Comparison of ENCODE assay signal across 19 cellular contexts in genomic region chr17:8143581-8144400, GRCh38. TPM values are rescaled to one million over a fixed set of nuclear protein-coding genes. Genes with fewer than 3 reads are reported as not detected.
A peak's percentile ranks its signal among the peaks of the same experiment; 100 is the strongest.
DNase-seq lines count a peak whose midpoint lies in the region; ATAC-seq and TF ChIP-seq lines count a peak whose summit lies in the region.
"Had no signal": no experiment of that assay in that cellular context is flagged by ENCODE, and none has a peak within 500 bp of the region (broad histone marks: within the 10 kb centered on the region; RNA-seq: fewer than 3 reads in every experiment).

No MANE protein-coding gene starts in this region.

- CTCF ChIA-PET in HEK293T (lab: Yijun Ruan, JAX): no interaction called here

- intact Hi-C loops in ovary (cut with DNase I): no loop called here
- intact Hi-C loops in spleen (cut with DNase I; ENCODE audit: low total_unique reads): no loop called here

- H3K9me3 ChIP-seq in CD4-positive, CD25-positive, alpha-beta regulatory T cell (ENCODE audit: control insufficient read depth in 2 of 2, low read length in 2 of 2): no peaks in the 10 kb centered on the region
- H3K9me3 ChIP-seq in ovary (no peaks in the 10 kb centered on the region), spleen (no peaks in the 10 kb centered on the region)
- H3K9me3 ChIP-seq: HAP-1, heart left ventricle had no signal

- no peak overlapping the region for H3K27ac ChIP-seq in CD4-positive, CD25-positive, alpha-beta regulatory T cell (ENCODE audit: insufficient read depth, low read length, poor library complexity, severe bottlenecking)
- H3K27ac ChIP-seq in ovary: no peak overlapping the region
- no peak overlapping the region for H3K27ac ChIP-seq in caudate nucleus (ENCODE audit: low read depth, low read length)
- no peak overlapping the region for H3K27ac ChIP-seq in spleen
- H3K27ac ChIP-seq: KMS-11, neural progenitor cell had no signal

- POLR2A ChIA-PET in HEK293T (lab: Yijun Ruan, JAX): no interaction called here

- H3K4me1 ChIP-seq in CD4-positive, CD25-positive, alpha-beta regulatory T cell (ENCODE audit: control insufficient read depth, insufficient read depth, low read length, poor library complexity, severe bottlenecking): peaks cover 9% of the 10 kb centered on the region
- H3K4me1 ChIP-seq in ovary (ENCODE audit: insufficient read depth): no peaks in the 10 kb centered on the region
- peaks cover 7 to 48% (median 14%) of the 10 kb centered on the region in 6 donors for H3K4me1 ChIP-seq in spleen
- H3K4me1 ChIP-seq: HAP-1, neural progenitor cell had no signal

- peak overlapping the region in 3 of 4 donors; percentile 22 to 82 (median 74) for H3K4me3 Mint-ChIP-seq in CD4-positive, CD25-positive, alpha-beta regulatory T cell
- peak overlapping the region in 3 of 4 donors; percentile 30 to 74 (median 33) for H3K4me3 Mint-ChIP-seq in IgD-negative memory B cell
- H3K4me3 Mint-ChIP-seq: activated CD4-positive, alpha-beta memory T cell treated with anti-CD3 and anti-CD28 coated beads for 36 hours; activated T-helper 1 cell treated with anti-CD3 and anti-CD28 coated beads, Interleukin-12 subunit alpha, Interleukin-12 subunit beta, Interleukin-2, Interleukin-4 antibody, amounts not matched to agents 30 ng/mL and 10 ng/mL and 1 ng/mL, durations not matched to agents 14 hours and 24 hours and 36 hours; neural progenitor cell; stimulated activated naive CD8-positive, alpha-beta T cell treated with anti-CD3 and anti-CD28 coated beads, Interleukin-15, Interleukin-2, amounts not matched to agents 100 ng/mL and 50 ng/mL, for 24 hours; T-helper 1 cell treated with Interleukin-12 subunit alpha and Interleukin-12 subunit beta and Interleukin-4 antibody, amounts not matched to agents 30 μg/mL and 1 μg/mL, for 36 hours had no signal

- TF ChIP-seq POLR2A in erythroblast (IDR thresholded peaks at IDR 0.05; ENCODE audit: low read length): peak; percentile 52
- TF ChIP-seq POLR2A in ovary (IDR thresholded peaks at IDR 0.05): peak; percentile 6
- TF ChIP-seq POLR2A in spleen (IDR thresholded peaks at IDR 0.05): no peak

- peaks cover 29% of the 10 kb centered on the region for H3K36me3 Mint-ChIP-seq in CD4-positive, CD25-positive, alpha-beta regulatory T cell
- peaks cover 6% of the 10 kb centered on the region for H3K36me3 Mint-ChIP-seq in IgD-negative memory B cell

- H3K9me3 Mint-ChIP-seq in CD4-positive, CD25-positive, alpha-beta regulatory T cell: peaks cover 0 to 1% (median 0%) of the 10 kb centered on the region in 7 donors
- no peaks in the 10 kb centered on the region for H3K9me3 Mint-ChIP-seq in IgD-negative memory B cell
- H3K9me3 Mint-ChIP-seq: activated CD4-positive, alpha-beta memory T cell treated with anti-CD3 and anti-CD28 coated beads for 36 hours; activated T-helper 1 cell treated with anti-CD3 and anti-CD28 coated beads, Interleukin-12 subunit alpha, Interleukin-12 subunit beta, Interleukin-2, Interleukin-4 antibody, amounts not matched to agents 30 ng/mL and 10 ng/mL and 1 ng/mL, durations not matched to agents 14 hours and 24 hours and 36 hours; neural progenitor cell; stimulated activated naive CD8-positive, alpha-beta T cell treated with anti-CD3 and anti-CD28 coated beads, Interleukin-15, Interleukin-2, amounts not matched to agents 100 ng/mL and 50 ng/mL, for 24 hours; T-helper 1 cell treated with Interleukin-12 subunit alpha and Interleukin-12 subunit beta and Interleukin-4 antibody, amounts not matched to agents 30 μg/mL and 1 μg/mL, for 36 hours had no signal

- ATAC-seq in CD4-positive, CD25-positive, alpha-beta regulatory T cell (ENCODE audit: low read depth in 2 of 2): no peak
- ATAC-seq: heart left ventricle had no signal

- peaks cover 9% of the 10 kb centered on the region for H3K27me3 Mint-ChIP-seq in CD4-positive, CD25-positive, alpha-beta regulatory T cell
- no peaks in the 10 kb centered on the region for H3K27me3 Mint-ChIP-seq in IgD-negative memory B cell
- H3K27me3 Mint-ChIP-seq: stimulated activated naive CD8-positive, alpha-beta T cell treated with anti-CD3 and anti-CD28 coated beads, Interleukin-15, Interleukin-2, amounts not matched to agents 100 ng/mL and 50 ng/mL, for 24 hours had no signal

- H3K4me3 ChIP-seq in CD4-positive, CD25-positive, alpha-beta regulatory T cell (ENCODE audit: low read depth, low read length): no peak overlapping the region
- H3K4me3 ChIP-seq in ovary: no peak overlapping the region
- H3K4me3 ChIP-seq in spleen: no peak overlapping the region
- H3K4me3 ChIP-seq: HAP-1, heart left ventricle, neural progenitor cell had no signal

- peaks cover 66% of the 10 kb centered on the region for H3K36me3 ChIP-seq in CD4-positive, CD25-positive, alpha-beta regulatory T cell (ENCODE audit: control insufficient read depth, insufficient read depth, low read length)
- H3K36me3 ChIP-seq in ovary: no peaks in the 10 kb centered on the region
- peaks cover 10 to 96% (median 93%) of the 10 kb centered on the region in 6 donors for H3K36me3 ChIP-seq in spleen
- H3K36me3 ChIP-seq: neural progenitor cell had no signal

- TF ChIP-seq EP300 in ovary (IDR thresholded peaks at IDR 0.05): no peak

- H3K27me3 ChIP-seq in CD4-positive, CD25-positive, alpha-beta regulatory T cell (ENCODE audit: control insufficient read depth, insufficient read depth, low read length): no peaks in the 10 kb centered on the region
- H3K27me3 ChIP-seq in ovary: no peaks in the 10 kb centered on the region
- H3K27me3 ChIP-seq in spleen (replicated peaks in 1 of 7): no peaks in the 10 kb centered on the region
- H3K27me3 ChIP-seq: heart left ventricle, neural progenitor cell had no signal

- WGBS in ovary, 3 donors: 85 to 92% (median 87%) methylated on average over 22 of the region's 22 CpGs
- 93 to 96% (median 95%) methylated on average over 22 of the region's 22 CpGs for WGBS in spleen, 5 donors

- peak in 1 of 3 donors; percentile 26 for DNase-seq in CD4-positive, CD25-positive, alpha-beta regulatory T cell
- no peak for DNase-seq in erythroblast (lab: John Stamatoyannopoulos, UW)
- DNase-seq in ovary: peak in 3 of 5 donors; percentile 25 to 67 (median 40)
- no peak for DNase-seq in NCI-H1930 (lab: John Stamatoyannopoulos, UW)
- DNase-seq in HEK293T (ENCODE audit: extremely low spot score): no peak
- DNase-seq in caudate nucleus (lab: John Stamatoyannopoulos, UW): no peak
- DNase-seq in spleen: no peak
- DNase-seq: activated CD4-positive, alpha-beta memory T cell treated with anti-CD3 and anti-CD28 coated beads for 36 hours; mesendoderm; NCI-H1092; NCI-H69 had no signal

- TF ChIP-seq CTCF in ovary (IDR thresholded peaks at IDR 0.05) (no peak), spleen (IDR thresholded peaks at IDR 0.05 in 8 of 11, conservative IDR thresholded peaks at IDR 0.05 in 3 of 11) (no peak)

- peaks cover 0 to 5% (median 2%) of the 10 kb centered on the region in 4 donors for H3K4me1 Mint-ChIP-seq in CD4-positive, CD25-positive, alpha-beta regulatory T cell
- H3K4me1 Mint-ChIP-seq in IgD-negative memory B cell: peaks cover 0 to 5% (median 2%) of the 10 kb centered on the region in 3 donors
- H3K4me1 Mint-ChIP-seq: neural progenitor cell had no signal

- peak overlapping the region in 2 of 3 donors; percentile 58 to 71 for H3K27ac Mint-ChIP-seq in CD4-positive, CD25-positive, alpha-beta regulatory T cell
- peak overlapping the region in 1 of 3 donors; percentile 35 for H3K27ac Mint-ChIP-seq in IgD-negative memory B cell
- H3K27ac Mint-ChIP-seq: activated CD4-positive, alpha-beta memory T cell treated with anti-CD3 and anti-CD28 coated beads for 36 hours; activated T-helper 1 cell treated with anti-CD3 and anti-CD28 coated beads, Interleukin-12 subunit alpha, Interleukin-12 subunit beta, Interleukin-2, Interleukin-4 antibody, amounts not matched to agents 30 ng/mL and 10 ng/mL and 1 ng/mL, durations not matched to agents 14 hours and 24 hours and 36 hours; neural progenitor cell; stimulated activated naive CD8-positive, alpha-beta T cell treated with anti-CD3 and anti-CD28 coated beads, Interleukin-15, Interleukin-2, amounts not matched to agents 100 ng/mL and 50 ng/mL, for 24 hours; T-helper 1 cell treated with Interleukin-12 subunit alpha and Interleukin-12 subunit beta and Interleukin-4 antibody, amounts not matched to agents 30 μg/mL and 1 μg/mL, for 36 hours had no signal

TF ChIP-seq in HEK293T, 16 proteins besides CTCF, POLR2A, EP300 and RAD21 (continues in another document):
- no peak for TF ChIP-seq SP1 (IDR thresholded peaks at IDR 0.05)
- no peak for TF ChIP-seq ZNF384 (IDR thresholded peaks at IDR 0.05)

RNA-seq across cellular contexts. Expression of gene PER1, which starts 8.4 kb away (rescaled TPM):
- 1,740 TPM for total RNA-seq in CD4-positive, CD25-positive, alpha-beta regulatory T cell
- 1 to 10 TPM; 4.8 to 7.7 (median 6.2) TPM for polyA plus RNA-seq in CD4-positive, CD25-positive, alpha-beta regulatory T cell
- 12.6 TPM for polyA plus RNA-seq in IgD-negative memory B cell
- 100 to 1,000 TPM in 6 of 7 donors, 10 to 100 TPM in 1; 74.9 to 394 (median 165) TPM for total RNA-seq in ovary
- 100 to 1,000 TPM in 1 of 2 donors, 10 to 100 TPM in 1; 12.8 to 164 TPM for polyA plus RNA-seq in ovary
- total RNA-seq in spleen: 100 to 1,000 TPM in 2 of 7 donors, 10 to 100 TPM in 5; 68.0 to 213 (median 73.5) TPM
- polyA plus RNA-seq in spleen: 10 to 100 TPM; 12.6 to 83.0 (median 17.5) TPM

RNA-seq across cellular contexts. Expression of gene VAMP2, which starts 19.0 kb away (rescaled TPM):
- total RNA-seq in CD4-positive, CD25-positive, alpha-beta regulatory T cell: 205 TPM
- 10 to 100 TPM; 42.7 to 60.4 (median 59.3) TPM for polyA plus RNA-seq in CD4-positive, CD25-positive, alpha-beta regulatory T cell
- polyA plus RNA-seq in IgD-negative memory B cell: 83.7 TPM
- 100 to 1,000 TPM in 4 of 7 donors, 10 to 100 TPM in 3; 35.5 to 147 (median 118) TPM for total RNA-seq in ovary
- 100 to 1,000 TPM in 1 of 2 donors, 10 to 100 TPM in 1; 99.2 to 233 TPM for polyA plus RNA-seq in ovary
- 10 to 100 TPM; 37.5 to 94.8 (median 65.7) TPM for total RNA-seq in spleen
- 10 to 100 TPM; 38.7 to 57.8 (median 38.8) TPM for polyA plus RNA-seq in spleen

RNA-seq across cellular contexts. Expression of gene HES7, which starts 19.9 kb away (rescaled TPM):
- not detected for total RNA-seq in CD4-positive, CD25-positive, alpha-beta regulatory T cell
- not detected for polyA plus RNA-seq in CD4-positive, CD25-positive, alpha-beta regulatory T cell
- polyA plus RNA-seq in IgD-negative memory B cell: not detected
- under 1 TPM in 6 of 7 donors, not detected in 1; 0.11 to 0.97 (median 0.81) TPM for total RNA-seq in ovary
- polyA plus RNA-seq in ovary: under 1 TPM in 1 of 2 donors, not detected in 1; 0.25 TPM
- under 1 TPM in 2 of 7 donors, not detected in 5; 0.41 to 0.67 TPM for total RNA-seq in spleen
- polyA plus RNA-seq in spleen: under 1 TPM; 0.04 to 0.53 (median 0.32) TPM

RNA-seq across cellular contexts. Expression of gene ALOXE3, which starts 25.5 kb away (rescaled TPM):
- 0.15 TPM for total RNA-seq in CD4-positive, CD25-positive, alpha-beta regulatory T cell
- under 1 TPM in 3 of 4 donors, not detected in 1; 0.18 to 0.51 (median 0.42) TPM for polyA plus RNA-seq in CD4-positive, CD25-positive, alpha-beta regulatory T cell
- polyA plus RNA-seq in IgD-negative memory B cell (not detected), ovary (under 1 TPM in 1 of 2 donors, not detected in 1; 0.07 TPM), spleen (under 1 TPM in 1 of 3 donors, not detected in 2; 0.03 TPM)
- total RNA-seq in ovary (not detected), spleen (not detected)
- total RNA-seq: activated T-helper 1 cell treated with anti-CD3 and anti-CD28 coated beads, Interleukin-12 subunit alpha, Interleukin-12 subunit beta, Interleukin-2, Interleukin-4 antibody, amounts not matched to agents 30 ng/mL and 10 ng/mL and 1 ng/mL, durations not matched to agents 14 hours and 24 hours and 36 hours; heart left ventricle had no signal

RNA-seq across cellular contexts. Expression of gene TMEM107, which starts 32.4 kb away (rescaled TPM):
- 27.3 TPM for total RNA-seq in CD4-positive, CD25-positive, alpha-beta regulatory T cell
- polyA plus RNA-seq in CD4-positive, CD25-positive, alpha-beta regulatory T cell: 10 to 100 TPM; 20.6 to 38.9 (median 29.9) TPM
- 35.2 TPM for polyA plus RNA-seq in IgD-negative memory B cell
- total RNA-seq in ovary: 10 to 100 TPM in 5 of 7 donors, 1 to 10 TPM in 2; 7.5 to 57.6 (median 16.1) TPM
- 10 to 100 TPM in 1 of 2 donors, 1 to 10 TPM in 1; 8.2 to 10.3 TPM for polyA plus RNA-seq in ovary
- 10 to 100 TPM; 13.0 to 42.2 (median 22.4) TPM for total RNA-seq in spleen
- 10 to 100 TPM in 2 of 3 donors, 1 to 10 TPM in 1; 8.1 to 14.0 (median 11.9) TPM for polyA plus RNA-seq in spleen

Comparison
In these comparisons a context has a peak if more than half of its experiments do, and no peak if none do; other contexts are left out.
1. DNase-seq: peak in ovary (3 of 5); none in erythroblast (0 of 2), NCI-H1930 (0 of 2), HEK293T (single experiment), caudate nucleus (0 of 61) and spleen (single experiment).
2. POLR2A ChIP-seq: peak in erythroblast (single experiment) and ovary (single experiment); none in spleen (0 of 3).